Comparison of ENCODE assay signal across 1 cellular context in genomic region chr10:112379635-112380296, GRCh38.
A peak's percentile ranks its signal among the peaks of the same experiment; 100 is the strongest.
TF ChIP-seq lines count a peak whose summit lies in the region.

No MANE protein-coding gene starts in this region.

TF ChIP-seq in HepG2, 621 proteins besides CTCF, POLR2A, EP300 and RAD21 (continued from another document and continues in another):
- TF ChIP-seq ZHX2 (IDR thresholded peaks at IDR 0.05; ENCODE audit: low read depth) (no peak), ZHX2 (CRISPR knock-in tag; IDR thresholded peaks at IDR 0.05; ENCODE audit: borderline replicate concordance) (no peak), MIXL1 (CRISPR knock-in tag; IDR thresholded peaks at IDR 0.05) (0 out of 2 replicates have a peak, but pooled peaks have one; percentile 31), ZKSCAN5 (CRISPR knock-in tag; IDR thresholded peaks at IDR 0.05) (no peak), ZNF335 (CRISPR knock-in tag; IDR thresholded peaks at IDR 0.05) (no peak; the same call in 1 of the 2 replicates), RCOR2 (CRISPR knock-in tag; IDR thresholded peaks at IDR 0.05) (peak; percentile 62; the same call in 1 of the 2 replicates), ELF1 (CRISPR knock-in tag; IDR thresholded peaks at IDR 0.05) (no peak), ZKSCAN8 (CRISPR knock-in tag; IDR thresholded peaks at IDR 0.05; ENCODE audit: borderline replicate concordance) (no peak), ATAD3A (CRISPR knock-in tag; IDR thresholded peaks at IDR 0.05) (no peak), ZNF263 (CRISPR knock-in tag; IDR thresholded peaks at IDR 0.05) (0 out of 2 replicates have a peak, but pooled peaks have one; percentile 18), HIVEP1 (CRISPR knock-in tag; IDR thresholded peaks at IDR 0.05) (peak; percentile 85), GMEB1 (CRISPR knock-in tag; IDR thresholded peaks at IDR 0.05; ENCODE audit: borderline replicate concordance) (no peak), ARHGAP35 (CRISPR knock-in tag; IDR thresholded peaks at IDR 0.05; ENCODE audit: borderline replicate concordance) (no peak), CREM (IDR thresholded peaks at IDR 0.05) (peak; percentile 64; the same call in 1 of the 2 replicates), CREM (CRISPR knock-in tag; IDR thresholded peaks at IDR 0.05) (no peak), RXRA (CRISPR knock-in tag; IDR thresholded peaks at IDR 0.05) (peak; percentile 82; the same call in 1 of the 2 replicates), SAP130 (CRISPR knock-in tag; IDR thresholded peaks at IDR 0.05; ENCODE audit: low read depth) (peak; percentile 48), DNMT3B (CRISPR knock-in tag; conservative IDR thresholded peaks at IDR 0.05) (no peak), HOXA9 (CRISPR knock-in tag; IDR thresholded peaks at IDR 0.05; ENCODE audit: borderline replicate concordance) (no peak), ZNF784 (CRISPR knock-in tag; IDR thresholded peaks at IDR 0.05; ENCODE audit: borderline replicate concordance) (0 out of 2 replicates have a peak, but pooled peaks have one; percentile 70), MEF2D (CRISPR knock-in tag; IDR thresholded peaks at IDR 0.05) (peak; percentile 27; the same call in 1 of the 2 replicates), FIP1L1 (IDR thresholded peaks at IDR 0.05; ENCODE audit: borderline replicate concordance, insufficient read depth, low read depth, low read length) (no peak), ZNF292 (CRISPR knock-in tag; IDR thresholded peaks at IDR 0.05; ENCODE audit: borderline replicate concordance, low read depth) (peak; percentile 57; the same call in 1 of the 2 replicates), ZMAT5 (CRISPR knock-in tag; IDR thresholded peaks at IDR 0.05; ENCODE audit: borderline replicate concordance, low read depth) (no peak), ZNF235 (CRISPR knock-in tag; IDR thresholded peaks at IDR 0.05; ENCODE audit: borderline replicate concordance) (no peak), ZBTB34 (CRISPR knock-in tag; IDR thresholded peaks at IDR 0.05) (no peak), ZNF343 (CRISPR knock-in tag; IDR thresholded peaks at IDR 0.05) (no peak), NKX3-1 (CRISPR knock-in tag; IDR thresholded peaks at IDR 0.05) (no peak), SNAPC2 (CRISPR knock-in tag; IDR thresholded peaks at IDR 0.05) (no peak), ZNF142 (CRISPR knock-in tag; IDR thresholded peaks at IDR 0.05) (no peak)
- TF ChIP-seq, protein P1, sequence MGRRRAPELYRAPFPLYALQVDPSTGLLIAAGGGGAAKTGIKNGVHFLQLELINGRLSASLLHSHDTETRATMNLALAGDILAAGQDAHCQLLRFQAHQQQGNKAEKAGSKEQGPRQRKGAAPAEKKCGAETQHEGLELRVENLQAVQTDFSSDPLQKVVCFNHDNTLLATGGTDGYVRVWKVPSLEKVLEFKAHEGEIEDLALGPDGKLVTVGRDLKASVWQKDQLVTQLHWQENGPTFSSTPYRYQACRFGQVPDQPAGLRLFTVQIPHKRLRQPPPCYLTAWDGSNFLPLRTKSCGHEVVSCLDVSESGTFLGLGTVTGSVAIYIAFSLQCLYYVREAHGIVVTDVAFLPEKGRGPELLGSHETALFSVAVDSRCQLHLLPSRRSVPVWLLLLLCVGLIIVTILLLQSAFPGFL (CRISPR knock-in tag; IDR thresholded peaks at IDR 0.05), result no peak
- TF ChIP-seq, protein P2, sequence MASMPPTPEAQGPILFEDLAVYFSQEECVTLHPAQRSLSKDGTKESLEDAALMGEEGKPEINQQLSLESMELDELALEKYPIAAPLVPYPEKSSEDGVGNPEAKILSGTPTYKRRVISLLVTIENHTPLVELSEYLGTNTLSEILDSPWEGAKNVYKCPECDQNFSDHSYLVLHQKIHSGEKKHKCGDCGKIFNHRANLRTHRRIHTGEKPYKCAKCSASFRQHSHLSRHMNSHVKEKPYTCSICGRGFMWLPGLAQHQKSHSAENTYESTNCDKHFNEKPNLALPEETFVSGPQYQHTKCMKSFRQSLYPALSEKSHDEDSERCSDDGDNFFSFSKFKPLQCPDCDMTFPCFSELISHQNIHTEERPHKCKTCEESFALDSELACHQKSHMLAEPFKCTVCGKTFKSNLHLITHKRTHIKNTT (CRISPR knock-in tag; IDR thresholded peaks at IDR 0.05), result no peak
- TF ChIP-seq, protein P3, sequence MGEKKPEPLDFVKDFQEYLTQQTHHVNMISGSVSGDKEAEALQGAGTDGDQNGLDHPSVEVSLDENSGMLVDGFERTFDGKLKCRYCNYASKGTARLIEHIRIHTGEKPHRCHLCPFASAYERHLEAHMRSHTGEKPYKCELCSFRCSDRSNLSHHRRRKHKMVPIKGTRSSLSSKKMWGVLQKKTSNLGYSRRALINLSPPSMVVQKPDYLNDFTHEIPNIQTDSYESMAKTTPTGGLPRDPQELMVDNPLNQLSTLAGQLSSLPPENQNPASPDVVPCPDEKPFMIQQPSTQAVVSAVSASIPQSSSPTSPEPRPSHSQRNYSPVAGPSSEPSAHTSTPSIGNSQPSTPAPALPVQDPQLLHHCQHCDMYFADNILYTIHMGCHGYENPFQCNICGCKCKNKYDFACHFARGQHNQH (CRISPR knock-in tag; IDR thresholded peaks at IDR 0.05), result 0 out of 2 replicates have a peak, but pooled peaks have one; percentile 61
- TF ChIP-seq, protein P4, sequence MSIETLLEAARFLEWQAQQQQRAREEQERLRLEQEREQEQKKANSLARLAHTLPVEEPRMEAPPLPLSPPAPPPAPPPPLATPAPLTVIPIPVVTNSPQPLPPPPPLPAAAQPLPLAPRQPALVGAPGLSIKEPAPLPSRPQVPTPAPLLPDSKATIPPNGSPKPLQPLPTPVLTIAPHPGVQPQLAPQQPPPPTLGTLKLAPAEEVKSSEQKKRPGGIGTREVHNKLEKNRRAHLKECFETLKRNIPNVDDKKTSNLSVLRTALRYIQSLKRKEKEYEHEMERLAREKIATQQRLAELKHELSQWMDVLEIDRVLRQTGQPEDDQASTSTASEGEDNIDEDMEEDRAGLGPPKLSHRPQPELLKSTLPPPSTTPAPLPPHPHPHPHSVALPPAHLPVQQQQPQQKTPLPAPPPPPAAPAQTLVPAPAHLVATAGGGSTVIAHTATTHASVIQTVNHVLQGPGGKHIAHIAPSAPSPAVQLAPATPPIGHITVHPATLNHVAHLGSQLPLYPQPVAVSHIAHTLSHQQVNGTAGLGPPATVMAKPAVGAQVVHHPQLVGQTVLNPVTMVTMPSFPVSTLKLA (IDR thresholded peaks at IDR 0.05), result no peak
